ENCODE assay signal across 15 cellular contexts in genomic region chr11:11701070-11701469, GRCh38.
A peak's percentile ranks its signal among the peaks of the same experiment; 100 is the strongest.
DNase-seq lines count a peak whose midpoint lies in the region; ATAC-seq, FAIRE-seq and TF ChIP-seq lines count a peak whose summit lies in the region.
"Had no signal": no experiment of that assay in that cellular context is flagged by ENCODE, and none has a peak within 500 bp of the region (broad histone marks: within the 10 kb centered on the region; RNA-seq: fewer than 3 reads in every experiment).

No MANE protein-coding gene starts in this region.

- H2BK20ac ChIP-seq in IMR-90 (ENCODE audit: low read depth, low read length), result no peak overlapping the region

- H2BK15ac ChIP-seq in IMR-90 (ENCODE audit: low read depth, low read length), result no peak overlapping the region

- H3K18ac ChIP-seq in IMR-90 (ENCODE audit: low read depth, low read length), result no peak overlapping the region

- no peak overlapping the region for H4K91ac ChIP-seq in IMR-90 (ENCODE audit: insufficient read depth, low read depth, low read length)

- no peak overlapping the region for H3K27ac Mint-ChIP-seq in chondrocyte (ENCODE audit: unreplicated experiment)
- H3K27ac Mint-ChIP-seq in immature natural killer cell, result no peak overlapping the region
- H3K27ac Mint-ChIP-seq: IgD-negative memory B cell had no signal

- peaks cover 7% of the 10 kb centered on the region for H3K4me1 Mint-ChIP-seq in chondrocyte (ENCODE audit: low read depth)
- no peaks in the 10 kb centered on the region for H3K4me1 Mint-ChIP-seq in immature natural killer cell
- H3K4me1 Mint-ChIP-seq: IgD-negative memory B cell had no signal

- H3K27ac ChIP-seq in IMR-90 (ENCODE audit: insufficient read depth, low read length) (no peak overlapping the region), pancreas (no peak overlapping the region), Peyer's patch (no peak overlapping the region)
- H3K27ac ChIP-seq: C4-2B, testis had no signal

- H3K4me1 ChIP-seq in IMR-90 (ENCODE audit: control insufficient read depth, insufficient read depth, low read length) (no peaks in the 10 kb centered on the region), pancreas (no peaks in the 10 kb centered on the region), Peyer's patch (no peaks in the 10 kb centered on the region)
- H3K4me1 ChIP-seq: testis had no signal

- no TSS peak for BruUV-seq in IMR-90 (replicated peaks; lab: Mats Ljungman, UMichigan)

- dilution Hi-C loops in IMR-90 (cut with HindIII; ENCODE audit: low sequenced_read_pairs, unreplicated experiment), result no loop called here

- H3K9ac ChIP-seq in IMR-90 (ENCODE audit: low read depth, low read length), result no peak overlapping the region

- TF ChIP-seq CTCF in IMR-90 (conservative IDR thresholded peaks at IDR 0.05; ENCODE audit: low read depth, low read length) (0 out of 2 replicates have a peak, but pooled peaks have one; percentile 3), chondrocyte (IDR thresholded peaks at IDR 0.05) (peak; percentile 42), pancreas (IDR thresholded peaks at IDR 0.05) (no peak), Peyer's patch (IDR thresholded peaks at IDR 0.05) (no peak)

- in situ Hi-C loops in IMR-90 (cut with MboI; ENCODE audit: low sequenced_read_pairs), result no loop called here

- no peak overlapping the region for H2BK5ac ChIP-seq in IMR-90 (ENCODE audit: low read depth, low read length, poor library complexity, severe bottlenecking)

- no peaks in the 10 kb centered on the region for H3K79me1 ChIP-seq in IMR-90 (ENCODE audit: low read depth in 1 of 2, low read length in 2 of 2)

- peaks cover 33% of the 10 kb centered on the region for H3K27me3 ChIP-seq in IMR-90 (ENCODE audit: control insufficient read depth, insufficient read depth, low read length)
- no peaks in the 10 kb centered on the region for H3K27me3 ChIP-seq in pancreas
- H3K27me3 ChIP-seq in Peyer's patch, result no peaks in the 10 kb centered on the region
- H3K27me3 ChIP-seq: testis had no signal

- DNase-seq in Daoy (ENCODE audit: low read depth) (peak; percentile 49), IMR-90 (peak; percentile 24), chondrocyte (ENCODE audit: low spot score) (no peak), hepatic stellate cell (ENCODE audit: low spot score) (peak; percentile 15), pancreas (no peak), immature natural killer cell (no peak), Peyer's patch (no peak)
- DNase-seq: activated effector memory CD4-positive, alpha-beta T cell treated with Interleukin-2 at 50 U/mL for 16 hours; effector CD8-positive, alpha-beta T cell; kidney glomerular epithelial cell; posterior cingulate gyrus; testis had no signal

- no peaks in the 10 kb centered on the region for H4K20me1 ChIP-seq in IMR-90 (ENCODE audit: insufficient read depth, low read length)

- FAIRE-seq in pancreas (lab: Jason Lieb, UNC), result no peak

- no peak overlapping the region for H2AFZ ChIP-seq in IMR-90 (replicated peaks; ENCODE audit: low read length, poor library complexity)

- no peak overlapping the region for H3K4me2 ChIP-seq in IMR-90 (ENCODE audit: low read depth, low read length)

- H3K36me3 ChIP-seq in IMR-90 (ENCODE audit: control insufficient read depth, insufficient read depth, low read length), result no peaks in the 10 kb centered on the region
- H3K36me3 ChIP-seq in pancreas, result no peaks in the 10 kb centered on the region
- H3K36me3 ChIP-seq in Peyer's patch, result no peaks in the 10 kb centered on the region

- no peak overlapping the region for H3K4ac ChIP-seq in IMR-90 (ENCODE audit: low read depth, low read length)

- TF ChIP-seq POLR2A in IMR-90 (IDR thresholded peaks at IDR 0.05; ENCODE audit: low read depth, low read length) (no peak), Peyer's patch (IDR thresholded peaks at IDR 0.05) (no peak)

- no peak overlapping the region for H2AK9ac ChIP-seq in IMR-90 (replicated peaks; ENCODE audit: low read depth, low read length, poor library complexity)

- 62% methylated on average over 2 of the region's 4 CpGs; no CpG with 5 or more reads in 1 of the 2 experiments for WGBS in IMR-90 (ENCODE audit: extremely low coverage in 2 of 2, insufficient read length in 1 of 2), 2 experiments
- WGBS in pancreas, 2 donors, result 60 to 69% methylated on average over 4 of the region's 4 CpGs

- H4K8ac ChIP-seq in IMR-90 (ENCODE audit: low read depth in 2 of 2, low read length in 2 of 2), result no peak overlapping the region

- POLR2A ChIA-PET in IMR-90 (lab: Charles Lee; ENCODE audit: unreplicated experiment), result no interaction called here

- H3K14ac ChIP-seq in IMR-90 (replicated peaks; ENCODE audit: low read depth, low read length), result no peak overlapping the region

- no peaks in the 10 kb centered on the region for H3K9me1 ChIP-seq in IMR-90 (ENCODE audit: insufficient read depth, low read length)

- H3K27me3 Mint-ChIP-seq in chondrocyte (ENCODE audit: low read depth) (peaks cover 6% of the 10 kb centered on the region), immature natural killer cell (ENCODE audit: low read depth in 3 of 3) (peaks cover 0 to 5% (median 5%) of the 10 kb centered on the region in 3 donors)
- H3K27me3 Mint-ChIP-seq: IgD-negative memory B cell had no signal

- H3K4me3 ChIP-seq in IMR-90 (ENCODE audit: insufficient read depth, low read depth, low read length), result no peak overlapping the region
- H3K4me3 ChIP-seq in pancreas, result no peak overlapping the region
- no peak overlapping the region for H3K4me3 ChIP-seq in Peyer's patch
- H3K4me3 ChIP-seq: testis had no signal

- no peak overlapping the region for H3K56ac ChIP-seq in IMR-90 (ENCODE audit: extremely low read depth, insufficient read depth, low read length)

- H3K9me3 ChIP-seq in IMR-90 (ENCODE audit: control insufficient read depth, insufficient read depth, low read length), result no peaks in the 10 kb centered on the region
- H3K9me3 ChIP-seq in pancreas, result no peaks in the 10 kb centered on the region
- no peaks in the 10 kb centered on the region for H3K9me3 ChIP-seq in Peyer's patch
- H3K9me3 ChIP-seq: testis had no signal

- peak; percentile 29; the same call in 1 of the 2 replicates for ATAC-seq in IMR-90 (ENCODE audit: low read depth)
- no peak for ATAC-seq in pancreas
- no peak for ATAC-seq in GM18858 (IDR thresholded peaks at IDR 0.05; ENCODE audit: unreplicated experiment)

- no peak overlapping the region for H3K23ac ChIP-seq in IMR-90 (ENCODE audit: low read depth, low read length)

- no peak overlapping the region for H2AK5ac ChIP-seq in IMR-90 (ENCODE audit: low read depth, low read length)

- peaks cover 1% of the 10 kb centered on the region for H3K9me3 Mint-ChIP-seq in chondrocyte (ENCODE audit: low read depth)
- no peaks in the 10 kb centered on the region for H3K9me3 Mint-ChIP-seq in immature natural killer cell

- TF ChIP-seq RAD21 in IMR-90 (IDR thresholded peaks at IDR 0.05; ENCODE audit: low read length), result peak; percentile 19; the same call in 1 of the 2 replicates

- no peaks in the 10 kb centered on the region for H3K36me3 Mint-ChIP-seq in chondrocyte (ENCODE audit: low read depth)
- H3K36me3 Mint-ChIP-seq in immature natural killer cell, result no peaks in the 10 kb centered on the region

- CTCF ChIA-PET in IMR-90 (lab: Yijun Ruan, JAX), result no interaction called here

- no peak overlapping the region for H2BK120ac ChIP-seq in IMR-90 (ENCODE audit: low read depth, low read length)

- H3K4me3 Mint-ChIP-seq in chondrocyte (ENCODE audit: unreplicated experiment) (no peak overlapping the region), immature natural killer cell (no peak overlapping the region)
- H3K4me3 Mint-ChIP-seq: IgD-negative memory B cell had no signal

- H4K5ac ChIP-seq in IMR-90 (ENCODE audit: low read depth, low read length), result no peak overlapping the region

- intact Hi-C loops in IMR-90 (cut with micrococcal nuclease), result no loop called here
- intact Hi-C loops in pancreas (cut with DNase I), result no loop called here

TF ChIP-seq in IMR-90, 13 proteins besides CTCF, POLR2A, EP300 and RAD21:
- no peak for TF ChIP-seq SMC3 (IDR thresholded peaks at IDR 0.05; ENCODE audit: low read depth, low read length)
- TF ChIP-seq MAZ (IDR thresholded peaks at IDR 0.05; ENCODE audit: borderline replicate concordance, low read depth, low read length), result no peak
- TF ChIP-seq NFE2L2 (IDR thresholded peaks at IDR 0.05; ENCODE audit: low read depth, low read length), result no peak
- no peak for TF ChIP-seq CHD1 (IDR thresholded peaks at IDR 0.05; ENCODE audit: low read depth, low read length)
- no peak for TF ChIP-seq BHLHE40 (IDR thresholded peaks at IDR 0.05; ENCODE audit: low read depth, low read length)
- TF ChIP-seq RCOR1 (IDR thresholded peaks at IDR 0.05; ENCODE audit: insufficient replicate concordance, low read length), result no peak
- no peak for TF ChIP-seq FOS (IDR thresholded peaks at IDR 0.05; ENCODE audit: low read depth, low read length)
- no peak for TF ChIP-seq MXI1 (IDR thresholded peaks at IDR 0.05; ENCODE audit: borderline replicate concordance, low read depth, low read length)
- no peak for TF ChIP-seq MAFK (IDR thresholded peaks at IDR 0.05; ENCODE audit: low read depth, low read length)
- TF ChIP-seq RFX5 (IDR thresholded peaks at IDR 0.05; ENCODE audit: low read depth, low read length), result no peak
- TF ChIP-seq USF2 (IDR thresholded peaks at IDR 0.05; ENCODE audit: low read depth, low read length), result no peak
- TF ChIP-seq ELK1 (IDR thresholded peaks at IDR 0.05; ENCODE audit: borderline replicate concordance, low read depth, low read length), result no peak
- TF ChIP-seq CEBPB (IDR thresholded peaks at IDR 0.05; ENCODE audit: low read depth, low read length), result no peak

Comparison
In these comparisons a context has a peak if more than half of its experiments do, and no peak if none do; other contexts are left out.
1. DNase-seq: peak in Daoy (single experiment), IMR-90 (single experiment) and hepatic stellate cell (single experiment); none in chondrocyte (single experiment), pancreas (0 of 6), immature natural killer cell (0 of 3) and Peyer's patch (0 of 3).
2. CTCF ChIP-seq: peak in IMR-90 (single experiment) and chondrocyte (single experiment); none in pancreas (0 of 4) and Peyer's patch (0 of 6).